ENCODE assay signal across 8 cellular contexts in genomic region chr6:84027340-84028183, GRCh38. TPM values are rescaled to one million over a fixed set of nuclear protein-coding genes. Genes with fewer than 3 reads are reported as not detected.
DNase-seq lines count a peak whose midpoint lies in the region; ATAC-seq and TF ChIP-seq lines count a peak whose summit lies in the region.

No MANE protein-coding gene starts in this region.

- H3K4me1 Mint-ChIP-seq in chondrocyte (ENCODE audit: low read depth): peaks cover 55% of the 10 kb centered on the region
- peaks cover 18% of the 10 kb centered on the region for H3K4me1 Mint-ChIP-seq in nephron

- H3K27ac Mint-ChIP-seq in chondrocyte (ENCODE audit: unreplicated experiment): peak overlapping the region; percentile 89
- peak overlapping the region in 2 of 3 experiments; percentile 2 to 69 for H3K27ac Mint-ChIP-seq in nephron

- no peak for TF ChIP-seq CTCF in chondrocyte (IDR thresholded peaks at IDR 0.05)
- TF ChIP-seq CTCF in nephron (IDR thresholded peaks at IDR 0.05; ENCODE audit: unreplicated experiment in 3 of 3): no peak

- H3K4me3 Mint-ChIP-seq in chondrocyte (ENCODE audit: unreplicated experiment) (peak overlapping the region; percentile 21), nephron (no peak overlapping the region)

- peak; percentile 98 for DNase-seq in DMS153 treated with DMSO at 0.1 percent for 48 hours (lab: John Stamatoyannopoulos, UW; ENCODE audit: unreplicated experiment)
- peak; percentile 76 for DNase-seq in NCI-H2107 treated with DMSO at 0.1 percent for 48 hours (lab: John Stamatoyannopoulos, UW; ENCODE audit: unreplicated experiment)
- no peak for DNase-seq in chondrocyte (ENCODE audit: low spot score)
- DNase-seq in NCI-H187 (lab: John Stamatoyannopoulos, UW): no peak

- H3K9me3 Mint-ChIP-seq in chondrocyte (ENCODE audit: low read depth) (peaks cover 5% of the 10 kb centered on the region), nephron (peaks cover 2% of the 10 kb centered on the region)

- no peak for ATAC-seq in HG03521 (IDR thresholded peaks at IDR 0.05; ENCODE audit: unreplicated experiment)
- no peak for ATAC-seq in HG03354 (IDR thresholded peaks at IDR 0.05; ENCODE audit: poor library complexity, severe bottlenecking, unreplicated experiment)
- no peak for ATAC-seq in GM21447 (IDR thresholded peaks at IDR 0.05; ENCODE audit: unreplicated experiment)

- H3K36me3 Mint-ChIP-seq in chondrocyte (ENCODE audit: low read depth) (peaks cover 1% of the 10 kb centered on the region), nephron (ENCODE audit: low read depth) (no peaks in the 10 kb centered on the region)

- no peaks in the 10 kb centered on the region for H3K27me3 Mint-ChIP-seq in chondrocyte (ENCODE audit: low read depth)
- H3K27me3 Mint-ChIP-seq in nephron (ENCODE audit: low read depth): no peaks in the 10 kb centered on the region

RNA-seq across cellular contexts. Expression of gene MRAP2, which starts 6.0 kb away (rescaled TPM):
- 17.6 to 47.0 TPM (median 19.5 TPM) in 3 replicates for total RNA-seq in chondrocyte

Comparison
In these comparisons a context has a peak if more than half of its experiments do, and no peak if none do; other contexts are left out.
1. DNase-seq: peak in DMS153 treated with DMSO at 0.1 percent for 48 hours (single experiment) and NCI-H2107 treated with DMSO at 0.1 percent for 48 hours (single experiment); none in chondrocyte (single experiment) and NCI-H187 (0 of 2).